In the genomic region with DNA sequence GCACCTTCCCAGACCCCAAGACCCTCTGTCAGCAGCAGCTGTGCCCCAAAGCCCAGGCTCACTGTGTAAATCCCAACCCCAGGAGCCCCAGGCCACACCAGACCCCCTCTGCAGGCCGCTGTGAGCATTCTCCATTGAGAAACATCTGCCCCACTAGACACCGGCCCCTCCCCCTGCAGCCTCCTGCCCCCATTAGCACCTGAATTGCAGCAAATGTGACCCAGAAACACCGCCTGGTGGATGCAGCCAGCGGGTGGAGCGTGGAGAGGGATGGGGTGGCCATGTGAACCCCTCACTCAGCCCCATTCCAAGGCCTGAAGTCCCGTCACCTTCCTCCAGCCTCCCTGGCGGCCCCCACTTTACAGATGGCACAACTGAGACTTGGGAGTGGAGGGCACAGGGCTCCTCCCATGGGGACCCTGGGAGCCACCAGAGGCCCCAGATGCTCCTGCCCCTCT, we compare ENCODE assay signal across 11 cellular contexts. TPM values are rescaled to one million over a fixed set of nuclear protein-coding genes. Genes with fewer than 3 reads are reported as not detected.
A peak's percentile ranks its signal among the peaks of the same experiment; 100 is the strongest.
DNase-seq lines count a peak whose midpoint lies in the region; ATAC-seq, FAIRE-seq and TF ChIP-seq lines count a peak whose summit lies in the region.
"Had no signal": no experiment of that assay in that cellular context is flagged by ENCODE, and none has a peak within 500 bp of the region (broad histone marks: within the 10 kb centered on the region; RNA-seq: fewer than 3 reads in every experiment).

No MANE protein-coding gene starts in this region.

- no peak overlapping the region for H3K4ac ChIP-seq in mesendoderm (ENCODE audit: low read depth, low read length)

- no peak overlapping the region for H4K8ac ChIP-seq in mesendoderm (ENCODE audit: low read depth, low read length)

- H2BK120ac ChIP-seq in mesendoderm (ENCODE audit: low read depth, low read length): no peak overlapping the region

- ATAC-seq in K562: no peak
- ATAC-seq: pancreas had no signal

- H2AFZ ChIP-seq in K562 (ENCODE audit: low read depth, low read length): no peak overlapping the region

- H3K9me1 ChIP-seq in K562 (ENCODE audit: control insufficient read depth, insufficient read depth, low read length): peaks cover 17% of the 10 kb centered on the region

- no peak overlapping the region for H2BK5ac ChIP-seq in mesendoderm (ENCODE audit: low read length)

- BruUV-seq in K562 (replicated peaks; lab: Mats Ljungman, UMichigan): no TSS peak

- no peak overlapping the region for H3K18ac ChIP-seq in mesendoderm (ENCODE audit: low read length)

- peaks cover 32% of the 10 kb centered on the region for H4K20me1 ChIP-seq in K562 (replicated peaks; ENCODE audit: control insufficient read depth, insufficient read depth, low read length)

- H3K79me2 ChIP-seq in K562 (ENCODE audit: control insufficient read depth, insufficient read depth, low read length) (peaks cover 39% of the 10 kb centered on the region), mesendoderm (ENCODE audit: control insufficient read depth, insufficient read depth, low read length) (peaks cover 35% of the 10 kb centered on the region)

- H3K4me1 ChIP-seq in K562 (replicated peaks in 1 of 2; ENCODE audit: control insufficient read depth in 2 of 2, insufficient read depth in 2 of 2, low read length in 2 of 2): peaks cover 16 to 89% of the 10 kb centered on the region in 2 experiments
- peaks cover 7% of the 10 kb centered on the region for H3K4me1 ChIP-seq in mesendoderm (ENCODE audit: control insufficient read depth, low read depth, low read length)

- H3K27me3 Mint-ChIP-seq in immature natural killer cell (ENCODE audit: low read depth in 3 of 3): peaks cover 0 to 5% (median 2%) of the 10 kb centered on the region in 3 donors

- peaks cover 12% of the 10 kb centered on the region for H3K79me1 ChIP-seq in mesendoderm (ENCODE audit: low read length)

- H3K4me3 Mint-ChIP-seq in immature natural killer cell: peak overlapping the region in 1 of 5 donors; percentile 85

- H3K36me3 ChIP-seq in K562 (ENCODE audit: control insufficient read depth, insufficient read depth, low read length) (peaks cover 32% of the 10 kb centered on the region; the same call in 1 of the 3 replicates), mesendoderm (ENCODE audit: control insufficient read depth, insufficient read depth, low read length) (no peaks in the 10 kb centered on the region)

- peak overlapping the region in 1 of 2 experiments; percentile 80; a peak in 2 of 4 replicates for H3K9ac ChIP-seq in K562 (ENCODE audit: insufficient read depth in 1 of 2, low read depth in 2 of 2, low read length in 2 of 2)
- H3K9ac ChIP-seq in mesendoderm (ENCODE audit: low read length): peak overlapping the region; percentile 45

- no peaks in the 10 kb centered on the region for H3K9me3 Mint-ChIP-seq in immature natural killer cell

- H4K5ac ChIP-seq in mesendoderm (ENCODE audit: low read length): no peak overlapping the region

- no peak overlapping the region for H3K23ac ChIP-seq in mesendoderm (ENCODE audit: low read length)

- in situ Hi-C loops in K562 (cut with MboI): no loop called here

- no peak for FAIRE-seq in K562 (lab: Jason Lieb, UNC)
- FAIRE-seq: pancreas had no signal

- no peak overlapping the region for H2BK15ac ChIP-seq in mesendoderm (replicated peaks; ENCODE audit: low read depth)

- POLR2A ChIA-PET in AG04450 (lab: Yijun Ruan, JAX) (no interaction called here), K562 (lab: Yijun Ruan, JAX) (interaction anchor here (1.5 kb wide), 1 partner anchor 15 kb away, joined by 6 read pairs; no protein-coding TSS in a partner anchor)

- H3K4me1 Mint-ChIP-seq in immature natural killer cell: peaks cover 13 to 34% of the 10 kb centered on the region in 2 donors

- H3K4me2 ChIP-seq in K562 (ENCODE audit: insufficient read depth, low read length): no peak overlapping the region
- H3K4me2 ChIP-seq in mesendoderm (ENCODE audit: low read length): no peak overlapping the region

- H2AK5ac ChIP-seq in mesendoderm (ENCODE audit: low read length): no peak overlapping the region

- TF ChIP-seq CTCF in AG04450 (IDR thresholded peaks at IDR 0.05; ENCODE audit: low read depth, low read length) (peak; percentile 33; the same call in 1 of the 2 replicates), HFF-Myc (IDR thresholded peaks at IDR 0.05; ENCODE audit: low read depth, low read length, missing control alignments) (peak; percentile 17), K562 (IDR thresholded peaks at IDR 0.05 in 2 of 3, conservative IDR thresholded peaks at IDR 0.05 in 1 of 3; ENCODE audit: insufficient read depth in 2 of 3, low read depth in 1 of 3, low read length in 3 of 3) (peak in 1 of 3 experiments; percentile 39; a peak in 1 of 6 replicates)

- WGBS in K562 (ENCODE audit: insufficient coverage, low coverage, missing lambda C conversion rate): 74% methylated on average over 7 of the region's 7 CpGs
- WGBS in mesendoderm (ENCODE audit: extremely low coverage, insufficient coverage, low lambda C conversion rate): no CpG with 5 or more reads among the region's 7 CpGs

- peak overlapping the region; percentile 15 for H3K56ac ChIP-seq in mesendoderm (ENCODE audit: low read length)

- intact Hi-C loops in K562 (cut with micrococcal nuclease): no loop called here

- H3K4me3 ChIP-seq in AG04450 (ENCODE audit: low read depth, low read length) (peak overlapping the region; percentile 84; the same call in 1 of the 2 replicates), HFF-Myc (replicated peaks; ENCODE audit: low read depth, low read length) (peak overlapping the region; percentile 71), K562 (0 out of 2 replicates have a peak overlapping the region, but pooled peaks have one; percentile 94), mesendoderm (ENCODE audit: low read length) (no peak overlapping the region)

- no peak for TF ChIP-seq RAD21 in K562 (CRISPR knock-in tag; conservative IDR thresholded peaks at IDR 0.05 in 1 of 2, IDR thresholded peaks at IDR 0.05 in 1 of 2)

- H3K36me3 Mint-ChIP-seq in immature natural killer cell: no peaks in the 10 kb centered on the region

- no peak overlapping the region for H3K27ac Mint-ChIP-seq in immature natural killer cell

- TF ChIP-seq POLR2A in K562 (conservative IDR thresholded peaks at IDR 0.05): no peak

- H3K27ac ChIP-seq in AG04450 (ENCODE audit: low read depth, low read length) (no peak overlapping the region), K562 (ENCODE audit: extremely low read depth, low read depth, low read length) (no peak overlapping the region), mesendoderm (ENCODE audit: low read depth, low read length) (no peak overlapping the region)
- H3K27ac ChIP-seq: KMS-11, pancreas had no signal

- H3K9me3 ChIP-seq in AG04450 (ENCODE audit: control insufficient read depth, insufficient read depth, low read length): peaks cover 9% of the 10 kb centered on the region; the same call in 1 of the 2 replicates
- no peaks in the 10 kb centered on the region for H3K9me3 ChIP-seq in K562 (replicated peaks; ENCODE audit: control insufficient read depth, insufficient read depth, low read depth, low read length)
- H3K9me3 ChIP-seq: pancreas had no signal

- DNase-seq in AG04450 (ENCODE audit: low read depth, low spot score): no peak
- no peak for DNase-seq in HFF-Myc (ENCODE audit: extremely low read depth, low read depth)
- DNase-seq in K562 (ENCODE audit: extremely low read depth in 1 of 4, low spot score in 3 of 4): no peak
- DNase-seq in mesendoderm: peak; percentile 64
- no peak for DNase-seq in NCI-H1105 (lab: John Stamatoyannopoulos, UW)
- DNase-seq in immature natural killer cell: no peak
- no peak for DNase-seq in KG1 (lab: John Stamatoyannopoulos, UW)
- DNase-seq in NCI-H128 (lab: John Stamatoyannopoulos, UW; ENCODE audit: unreplicated experiment): no peak
- DNase-seq: activated CD4-positive, alpha-beta T cell treated with anti-CD3 and anti-CD28 coated beads, Interleukin-2, amount 50 U/mL, for 1 hour had no signal

- CTCF ChIA-PET in AG04450 (lab: Charles Lee): interaction anchor here (0.6 kb wide), 1 partner anchor 14 kb away, joined by 3 read pairs; no protein-coding TSS in a partner anchor
- CTCF ChIA-PET in K562 (lab: Yijun Ruan, JAX; ENCODE audit: low intra/inter-chr PET ratio): no interaction called here

- TF ChIP-seq EP300 in K562 (IDR thresholded peaks at IDR 0.05; ENCODE audit: low read length): no peak

- H3K27me3 ChIP-seq in AG04450 (ENCODE audit: control insufficient read depth, insufficient read depth, low read length) (no peaks in the 10 kb centered on the region), K562 (ENCODE audit: control insufficient read depth in 2 of 2, insufficient read depth in 2 of 2, low read length in 2 of 2) (no peaks in the 10 kb centered on the region), mesendoderm (ENCODE audit: insufficient read depth, low read length, poor library complexity) (no peaks in the 10 kb centered on the region)
- H3K27me3 ChIP-seq: pancreas had no signal

RNA-seq across cellular contexts. Expression of a gene that starts 2.2 kb away (rescaled TPM):
- polyA plus RNA-seq in AG04450 (2011; rRNA removed) (4.1 and 6.1 TPM in 2 replicates), K562 (2011; rRNA removed) (3.7 and 7.3 TPM in 2 replicates), K562 (2014; fragmentation: Illumina TruSeq; extraction: Trizol) (3.8 and 10.5 TPM in 2 replicates), K562 (2014; fragmentation: Nextera tagmentation; extraction: Ambion mirVana) (not detected), K562 (2014; rRNA removed) (21.8 and 26.0 TPM in 2 replicates), immature natural killer cell (10 to 100 TPM in 1 of 3 donors, 1 to 10 TPM in 2; 2.3 to 11.8 (median 6.5) TPM)
- polyA minus RNA-seq in AG04450 (2011; rRNA and poly(A)+ RNA removed): 2.7 and 3.3 TPM in 2 replicates
- 16.0 and 57.6 TPM in 2 replicates for total RNA-seq in K562 (2011; cell fraction: chromatin; rRNA removed; ENCODE audit: low replicate concordance)
- total RNA-seq in K562 (2011; cell fraction: nucleolus; rRNA removed): 61.3 and 65.9 TPM in 2 replicates
- total RNA-seq in K562 (2011; cell fraction: nucleoplasm; rRNA removed): 23.4 and 28.0 TPM in 2 replicates
- total RNA-seq in K562 (2014; rRNA removed) (22.4 and 26.6 TPM in 2 replicates), K562 (2014; rRNA removed; fragmentation: Illumina TruSeq; extraction: Trizol) (0.86 and 1.3 TPM in 2 replicates), K562 (2015; rRNA removed; fragmentation: Illumina TruSeq; extraction: Trizol) (6.2 and 7.5 TPM in 2 replicates), K562 (2021) (31.7 and 38.0 TPM in 2 replicates)
- polyA plus RNA-seq in K562 (2011; cell fraction: cytosol; rRNA removed): 6.4 and 24.1 TPM in 2 replicates
- polyA plus RNA-seq in K562 (2011; cell fraction: nucleus; rRNA removed): 16.0 and 47.0 TPM in 2 replicates
- polyA plus RNA-seq in K562 (2012): 33.6 and 39.2 TPM in 2 replicates
- 0.87 and 1.6 TPM in 2 replicates for polyA minus RNA-seq in K562 (2011; rRNA and poly(A)+ RNA removed)
- 6.5 and 9.3 TPM in 2 replicates for polyA minus RNA-seq in K562 (2011; cell fraction: cytosol; rRNA and poly(A)+ RNA removed)
- 12.0 and 17.2 TPM in 2 replicates for polyA minus RNA-seq in K562 (2011; cell fraction: nucleus; rRNA and poly(A)+ RNA removed)
- polyA plus RNA-seq in mesendoderm (2013, experiment 1 of 2): 51.1 TPM
- polyA plus RNA-seq in mesendoderm (2013, experiment 2 of 2): 52.2 TPM

RNA-seq across cellular contexts. Expression of a gene that starts 12.1 kb away (rescaled TPM):
- 3.4 and 8.6 TPM in 2 replicates for polyA plus RNA-seq in AG04450 (2011; rRNA removed)
- 11.3 and 18.2 TPM in 2 replicates for polyA minus RNA-seq in AG04450 (2011; rRNA and poly(A)+ RNA removed)
- 41.1 and 92.0 TPM in 2 replicates for total RNA-seq in K562 (2011; cell fraction: chromatin; rRNA removed; ENCODE audit: low replicate concordance)
- total RNA-seq in K562 (2011; cell fraction: nucleolus; rRNA removed): 34.2 and 37.4 TPM in 2 replicates
- 33.4 and 44.4 TPM in 2 replicates for total RNA-seq in K562 (2011; cell fraction: nucleoplasm; rRNA removed)
- total RNA-seq in K562 (2014; rRNA removed): 11.6 and 15.7 TPM in 2 replicates
- 3.4 and 3.5 TPM in 2 replicates for total RNA-seq in K562 (2014; rRNA removed; fragmentation: Illumina TruSeq; extraction: Trizol)
- total RNA-seq in K562 (2015; rRNA removed; fragmentation: Illumina TruSeq; extraction: Trizol): 6.0 and 6.8 TPM in 2 replicates
- total RNA-seq in K562 (2021): 35.2 and 37.9 TPM in 2 replicates
- 2.7 and 5.0 TPM in 2 replicates for polyA plus RNA-seq in K562 (2011; rRNA removed)
- 2.9 and 4.6 TPM in 2 replicates for polyA plus RNA-seq in K562 (2011; cell fraction: cytosol; rRNA removed)
- 15.2 and 25.7 TPM in 2 replicates for polyA plus RNA-seq in K562 (2011; cell fraction: nucleus; rRNA removed)
- polyA plus RNA-seq in K562 (2012): 21.1 and 24.5 TPM in 2 replicates
- 8.5 and 17.4 TPM in 2 replicates for polyA plus RNA-seq in K562 (2014; fragmentation: Illumina TruSeq; extraction: Trizol)
- polyA plus RNA-seq in K562 (2014; fragmentation: Nextera tagmentation; extraction: Ambion mirVana): under 1 TPM; 0.15 to 0.27 TPM
- 11.2 and 13.0 TPM in 2 replicates for polyA plus RNA-seq in K562 (2014; rRNA removed)
- polyA minus RNA-seq in K562 (2011; rRNA and poly(A)+ RNA removed): 5.9 and 6.1 TPM in 2 replicates
- polyA minus RNA-seq in K562 (2011; cell fraction: cytosol; rRNA and poly(A)+ RNA removed): 14.1 and 21.3 TPM in 2 replicates
- 10.2 and 16.8 TPM in 2 replicates for polyA minus RNA-seq in K562 (2011; cell fraction: nucleus; rRNA and poly(A)+ RNA removed)
- 43.1 TPM for polyA plus RNA-seq in mesendoderm (2013, experiment 1 of 2)
- 43.5 TPM for polyA plus RNA-seq in mesendoderm (2013, experiment 2 of 2)
- polyA plus RNA-seq in immature natural killer cell: 10 to 100 TPM in 1 of 3 donors, 1 to 10 TPM in 2; 2.3 to 13.2 (median 3.5) TPM

RNA-seq across cellular contexts. Expression of a gene that starts 56.4 kb away (rescaled TPM):
- not detected in 2 replicates for polyA plus RNA-seq in AG04450 (2011; rRNA removed)
- not detected in 2 replicates for polyA minus RNA-seq in AG04450 (2011; rRNA and poly(A)+ RNA removed)
- not detected in 2 replicates for total RNA-seq in K562 (2011; cell fraction: chromatin; rRNA removed; ENCODE audit: low replicate concordance)
- total RNA-seq in K562 (2011; cell fraction: nucleolus; rRNA removed): not detected in 2 replicates
- total RNA-seq in K562 (2011; cell fraction: nucleoplasm; rRNA removed): not detected in 2 replicates
- total RNA-seq in K562 (2014; rRNA removed): not detected in 2 replicates
- not detected in 2 replicates for total RNA-seq in K562 (2014; rRNA removed; fragmentation: Illumina TruSeq; extraction: Trizol)
- not detected in 2 replicates for total RNA-seq in K562 (2015; rRNA removed; fragmentation: Illumina TruSeq; extraction: Trizol)
- not detected in 2 replicates for total RNA-seq in K562 (2021)
- polyA plus RNA-seq in K562 (2011; rRNA removed): not detected in 2 replicates
- not detected in 2 replicates for polyA plus RNA-seq in K562 (2011; cell fraction: cytosol; rRNA removed)
- not detected in 2 replicates for polyA plus RNA-seq in K562 (2011; cell fraction: nucleus; rRNA removed)
- not detected in 2 replicates for polyA plus RNA-seq in K562 (2012)
- polyA plus RNA-seq in K562 (2014; fragmentation: Illumina TruSeq; extraction: Trizol): not detected in 2 replicates
- not detected for polyA plus RNA-seq in K562 (2014; fragmentation: Nextera tagmentation; extraction: Ambion mirVana)
- not detected in 2 replicates for polyA plus RNA-seq in K562 (2014; rRNA removed)
- polyA minus RNA-seq in K562 (2011; rRNA and poly(A)+ RNA removed): not detected in 2 replicates
- polyA minus RNA-seq in K562 (2011; cell fraction: cytosol; rRNA and poly(A)+ RNA removed): not detected in 2 replicates
- polyA minus RNA-seq in K562 (2011; cell fraction: nucleus; rRNA and poly(A)+ RNA removed): not detected in 2 replicates
- 0.20 TPM for polyA plus RNA-seq in mesendoderm (2013, experiment 1 of 2)
- polyA plus RNA-seq in mesendoderm (2013, experiment 2 of 2): 0.27 TPM
- not detected for polyA plus RNA-seq in immature natural killer cell
